27 cellular contexts compared by ENCODE assay signal in the genomic region with DNA sequence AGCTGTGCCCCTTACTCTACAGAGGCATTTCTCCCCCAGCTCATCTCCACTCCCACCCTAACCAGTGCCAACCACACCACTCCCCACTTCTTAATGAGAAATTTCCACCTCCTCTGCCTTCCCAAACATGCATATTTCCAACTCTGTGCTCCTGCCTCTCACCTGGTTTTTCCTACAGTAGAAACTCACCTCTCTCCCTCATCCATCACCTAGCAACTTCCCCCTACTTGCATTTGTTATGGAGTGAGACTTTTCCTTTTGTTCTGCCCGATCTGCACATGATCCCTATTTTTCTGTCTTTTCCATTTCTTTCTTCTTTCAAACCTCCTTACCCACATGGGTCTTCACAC. TPM values are rescaled to one million over a fixed set of nuclear protein-coding genes. Genes with fewer than 3 reads are reported as not detected.
"Had no signal": no experiment of that assay in that cellular context is flagged by ENCODE, and none has a peak within 500 bp of the region (broad histone marks: within the 10 kb centered on the region; RNA-seq: fewer than 3 reads in every experiment).

No MANE protein-coding gene starts in this region.

- H3K36me3 ChIP-seq: colonic mucosa, left lung, lower lobe of right lung, ovary, prostate gland, sigmoid colon, stomach, thyroid gland, upper lobe of left lung had no signal

- H3K27ac ChIP-seq: colonic mucosa, left lung, lower lobe of right lung, ovary, prostate gland, sigmoid colon, stomach, upper lobe of left lung had no signal

- H3K4me1 Mint-ChIP-seq: activated CD4-positive, alpha-beta T cell treated with anti-CD3 and anti-CD28 coated beads for 36 hours; activated naive CD4-positive, alpha-beta T cell treated with anti-CD3 and anti-CD28 coated beads, Interleukin-2, amount 10 ng/mL, durations not matched to agents 7 days and 5 days had no signal

- H3K4me3 ChIP-seq: colonic mucosa, left lung, lower lobe of right lung, mucosa of descending colon, ovary, prostate gland, sigmoid colon, stomach, thyroid gland, upper lobe of left lung had no signal

- H3K9me3 ChIP-seq: colonic mucosa, left lung, lower lobe of right lung, mucosa of descending colon, ovary, prostate gland, sigmoid colon, stomach, thyroid gland, upper lobe of left lung had no signal

- DNase-seq: activated CD4-positive, alpha-beta T cell treated with anti-CD3 and anti-CD28 coated beads for 36 hours; activated CD4-positive, alpha-beta T cell treated with anti-CD3 and anti-CD28 coated beads, Interleukin-2, amount 50 U/mL, for 4 hours; activated CD4-positive, CD25-positive, alpha-beta regulatory T cell; activated CD8-positive, alpha-beta memory T cell treated with anti-CD3 and anti-CD28 coated beads for 24 hours; activated effector memory CD4-positive, alpha-beta T cell treated with anti-CD3 and anti-CD28 coated beads, Interleukin-2, amount 50 U/mL, for 16 hours; activated naive CD4-positive, alpha-beta T cell treated with anti-CD3 and anti-CD28 coated beads, Interleukin-2, amount 10 ng/mL, durations not matched to agents 7 days and 5 days; cerebellar nuclear complex; colonic mucosa; effector CD8-positive, alpha-beta T cell; lower lobe of right lung; mucosa of descending colon; ovary; sigmoid colon; small intestine; stimulated activated naive B cell treated with anti-CD40 and anti-IgM and Interleukin-4, amounts not matched to agents 10 μg/mL and 1 μg/mL and 100 μg/mL, for 72 hours; stomach had no signal

- H3K27me3 ChIP-seq: colonic mucosa, ovary, sigmoid colon, thyroid gland, upper lobe of left lung had no signal

- H3K4me1 ChIP-seq: colonic mucosa, left lung, prostate gland had no signal

- H3K4me3 Mint-ChIP-seq: activated CD4-positive, alpha-beta T cell treated with anti-CD3 and anti-CD28 coated beads for 36 hours; activated naive CD4-positive, alpha-beta T cell treated with anti-CD3 and anti-CD28 coated beads, Interleukin-2, amount 10 ng/mL, durations not matched to agents 7 days and 5 days; activated T-helper 1 cell treated with anti-CD3 and anti-CD28 coated beads, Interleukin-12 subunit alpha, Interleukin-12 subunit beta, Interleukin-2, Interleukin-4 antibody, amounts not matched to agents 30 ng/mL and 10 ng/mL and 1 ng/mL, durations not matched to agents 14 hours and 24 hours and 36 hours; nephron; stimulated activated naive B cell treated with anti-CD40 and anti-IgM and Interleukin-4, amounts not matched to agents 10 μg/mL and 1 μg/mL and 100 μg/mL, for 72 hours had no signal

- H3K36me3 Mint-ChIP-seq: activated naive CD4-positive, alpha-beta T cell treated with anti-CD3 and anti-CD28 coated beads, Interleukin-2, amount 10 ng/mL, durations not matched to agents 7 days and 5 days; stimulated activated naive B cell treated with anti-CD40 and anti-IgM and Interleukin-4, amounts not matched to agents 10 μg/mL and 1 μg/mL and 100 μg/mL, for 72 hours had no signal

- H3K27ac Mint-ChIP-seq: activated CD4-positive, alpha-beta T cell treated with anti-CD3 and anti-CD28 coated beads for 36 hours; activated naive CD4-positive, alpha-beta T cell treated with anti-CD3 and anti-CD28 coated beads, Interleukin-2, amount 10 ng/mL, durations not matched to agents 7 days and 5 days; activated T-helper 1 cell treated with anti-CD3 and anti-CD28 coated beads, Interleukin-12 subunit alpha, Interleukin-12 subunit beta, Interleukin-2, Interleukin-4 antibody, amounts not matched to agents 30 ng/mL and 10 ng/mL and 1 ng/mL, durations not matched to agents 14 hours and 24 hours and 36 hours; nephron; stimulated activated naive B cell treated with anti-CD40 and anti-IgM and Interleukin-4, amounts not matched to agents 10 μg/mL and 1 μg/mL and 100 μg/mL, for 72 hours had no signal

- ATAC-seq: activated CD4-positive, alpha-beta T cell treated with anti-CD3 and anti-CD28 coated beads for 36 hours had no signal

- H3K9me3 Mint-ChIP-seq: activated naive CD4-positive, alpha-beta T cell treated with anti-CD3 and anti-CD28 coated beads, Interleukin-2, amount 10 ng/mL, durations not matched to agents 7 days and 5 days; activated T-helper 1 cell treated with anti-CD3 and anti-CD28 coated beads, Interleukin-12 subunit alpha, Interleukin-12 subunit beta, Interleukin-2, Interleukin-4 antibody, amounts not matched to agents 30 ng/mL and 10 ng/mL and 1 ng/mL, durations not matched to agents 14 hours and 24 hours and 36 hours; nephron; stimulated activated naive B cell treated with anti-CD40 and anti-IgM and Interleukin-4, amounts not matched to agents 10 μg/mL and 1 μg/mL and 100 μg/mL, for 72 hours had no signal

RNA-seq across cellular contexts. Expression of gene RGS8, which starts 11.9 kb away (rescaled TPM):
- total RNA-seq: activated CD4-positive, alpha-beta T cell treated with anti-CD3 and anti-CD28 coated beads for 36 hours; activated T-helper 1 cell treated with anti-CD3 and anti-CD28 coated beads, Interleukin-12 subunit alpha, Interleukin-12 subunit beta, Interleukin-2, Interleukin-4 antibody, amounts not matched to agents 30 ng/mL and 10 ng/mL and 1 ng/mL, durations not matched to agents 14 hours and 24 hours and 36 hours; colonic mucosa; dermis microvascular lymphatic vessel endothelial cell; epithelial cell of proximal tubule; lower lobe of right lung; mesenteric fat pad; mucosa of descending colon; myocyte; stomach; T-helper 1 cell treated with Interleukin-12 subunit alpha and Interleukin-12 subunit beta and Interleukin-4 antibody, amounts not matched to agents 30 ng/mL and 1 ng/mL, for 36 hours had no signal
- polyA plus RNA-seq: stomach had no signal
